ENCODE assay signal across 1 cellular context in the genomic region with DNA sequence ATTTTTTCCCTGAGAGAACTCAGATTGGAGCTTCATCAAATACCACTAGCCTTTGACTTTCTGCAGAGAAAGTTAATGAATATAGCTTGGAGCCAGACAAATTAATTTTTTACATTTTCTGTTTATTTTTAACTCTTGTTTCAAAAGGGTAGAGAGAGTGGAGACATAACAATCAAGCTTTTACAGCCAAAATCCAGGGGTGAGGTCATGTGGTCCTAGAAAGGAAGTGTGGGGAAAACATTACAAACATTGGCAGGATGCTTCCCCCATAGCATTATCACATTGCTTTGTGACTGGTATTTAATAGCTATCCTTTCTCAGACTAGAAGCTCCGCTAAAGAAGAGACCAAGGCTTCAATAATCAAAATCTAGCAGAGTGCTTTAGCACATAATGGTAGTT.
TF ChIP-seq lines count a peak whose summit lies in the region.

No MANE protein-coding gene starts in this region.

TF ChIP-seq in IMR-90, 13 proteins besides CTCF, POLR2A, EP300 and RAD21:
- TF ChIP-seq USF2 (IDR thresholded peaks at IDR 0.05; ENCODE audit: low read depth, low read length), result no peak
TF ChIP-seq in IMR-90: peak in this region for 0.
